ENCODE assay signal across 1 cellular context in the genomic region with DNA sequence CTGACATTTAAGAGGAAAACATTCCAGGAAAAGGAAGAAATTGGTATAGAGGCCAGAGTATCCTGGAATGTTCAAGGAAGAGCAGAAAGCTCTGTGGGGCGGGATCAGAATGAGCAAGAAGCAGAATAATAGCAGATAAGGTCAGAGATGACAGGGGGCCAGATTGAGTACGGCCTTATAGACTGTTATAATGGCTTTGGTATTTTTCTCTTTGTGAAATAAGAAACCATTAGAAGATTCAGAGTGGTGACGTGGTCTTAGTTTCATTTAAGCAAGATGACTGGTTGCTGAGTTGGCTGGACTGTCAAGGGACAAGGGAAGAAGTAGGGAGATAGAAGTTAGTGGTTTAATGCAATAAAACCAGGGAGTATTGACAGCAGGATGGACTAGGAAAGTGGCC.
TF ChIP-seq lines count a peak whose summit lies in the region.

No MANE protein-coding gene starts in this region.

TF ChIP-seq in HepG2, 621 proteins besides CTCF, POLR2A, EP300 and RAD21 (continued from another document):
- TF ChIP-seq, protein P1, sequence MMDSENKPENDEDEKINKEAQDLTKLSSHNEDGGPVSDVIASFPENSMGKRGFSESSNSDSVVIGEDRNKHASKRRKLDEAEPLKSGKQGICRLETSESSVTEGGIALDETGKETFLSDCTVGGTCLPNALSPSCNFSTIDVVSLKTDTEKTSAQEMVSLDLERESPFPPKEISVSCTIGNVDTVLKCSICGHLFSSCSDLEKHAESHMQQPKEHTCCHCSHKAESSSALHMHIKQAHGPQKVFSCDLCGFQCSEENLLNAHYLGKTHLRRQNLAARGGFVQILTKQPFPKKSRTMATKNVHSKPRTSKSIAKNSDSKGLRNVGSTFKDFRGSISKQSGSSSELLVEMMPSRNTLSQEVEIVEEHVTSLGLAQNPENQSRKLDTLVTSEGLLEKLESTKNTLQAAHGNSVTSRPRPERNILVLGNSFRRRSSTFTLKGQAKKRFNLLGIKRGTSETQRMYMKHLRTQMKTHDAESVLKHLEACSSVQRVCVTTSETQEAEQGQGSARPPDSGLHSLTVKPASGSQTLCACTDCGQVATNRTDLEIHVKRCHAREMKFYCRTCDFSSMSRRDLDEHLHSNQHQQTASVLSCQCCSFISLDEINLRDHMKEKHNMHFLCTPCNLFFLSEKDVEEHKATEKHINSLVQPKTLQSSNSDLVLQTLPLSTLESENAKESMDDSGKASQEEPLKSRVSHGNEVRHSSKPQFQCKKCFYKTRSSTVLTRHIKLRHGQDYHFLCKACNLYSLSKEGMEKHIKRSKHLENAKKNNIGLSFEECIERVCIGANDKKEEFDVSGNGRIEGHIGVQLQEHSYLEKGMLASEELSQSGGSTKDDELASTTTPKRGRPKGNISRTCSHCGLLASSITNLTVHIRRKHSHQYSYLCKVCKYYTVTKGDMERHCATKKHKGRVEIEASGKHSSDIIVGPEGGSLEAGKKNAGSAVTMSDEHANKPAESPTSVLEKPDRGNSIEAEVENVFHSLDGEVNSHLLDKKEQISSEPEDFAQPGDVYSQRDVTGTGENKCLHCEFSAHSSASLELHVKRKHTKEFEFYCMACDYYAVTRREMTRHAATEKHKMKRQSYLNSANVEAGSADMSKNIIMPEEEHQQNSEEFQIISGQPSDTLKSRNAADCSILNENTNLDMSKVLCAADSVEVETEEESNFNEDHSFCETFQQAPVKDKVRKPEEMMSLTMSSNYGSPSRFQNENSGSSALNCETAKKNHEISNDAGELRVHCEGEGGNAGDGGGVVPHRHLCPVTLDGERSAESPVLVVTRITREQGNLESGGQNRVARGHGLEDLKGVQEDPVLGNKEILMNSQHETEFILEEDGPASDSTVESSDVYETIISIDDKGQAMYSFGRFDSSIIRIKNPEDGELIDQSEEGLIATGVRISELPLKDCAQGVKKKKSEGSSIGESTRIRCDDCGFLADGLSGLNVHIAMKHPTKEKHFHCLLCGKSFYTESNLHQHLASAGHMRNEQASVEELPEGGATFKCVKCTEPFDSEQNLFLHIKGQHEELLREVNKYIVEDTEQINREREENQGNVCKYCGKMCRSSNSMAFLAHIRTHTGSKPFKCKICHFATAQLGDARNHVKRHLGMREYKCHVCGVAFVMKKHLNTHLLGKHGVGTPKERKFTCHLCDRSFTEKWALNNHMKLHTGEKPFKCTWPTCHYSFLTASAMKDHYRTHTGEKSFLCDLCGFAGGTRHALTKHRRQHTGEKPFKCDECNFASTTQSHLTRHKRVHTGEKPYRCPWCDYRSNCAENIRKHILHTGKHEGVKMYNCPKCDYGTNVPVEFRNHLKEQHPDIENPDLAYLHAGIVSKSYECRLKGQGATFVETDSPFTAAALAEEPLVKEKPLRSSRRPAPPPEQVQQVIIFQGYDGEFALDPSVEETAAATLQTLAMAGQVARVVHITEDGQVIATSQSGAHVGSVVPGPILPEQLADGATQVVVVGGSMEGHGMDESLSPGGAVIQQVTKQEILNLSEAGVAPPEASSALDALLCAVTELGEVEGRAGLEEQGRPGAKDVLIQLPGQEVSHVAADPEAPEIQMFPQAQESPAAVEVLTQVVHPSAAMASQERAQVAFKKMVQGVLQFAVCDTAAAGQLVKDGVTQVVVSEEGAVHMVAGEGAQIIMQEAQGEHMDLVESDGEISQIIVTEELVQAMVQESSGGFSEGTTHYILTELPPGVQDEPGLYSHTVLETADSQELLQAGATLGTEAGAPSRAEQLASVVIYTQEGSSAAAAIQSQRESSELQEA (CRISPR knock-in tag; IDR thresholded peaks at IDR 0.05; ENCODE audit: not compliant biosample characterization), result no peak
- TF ChIP-seq, protein P2, sequence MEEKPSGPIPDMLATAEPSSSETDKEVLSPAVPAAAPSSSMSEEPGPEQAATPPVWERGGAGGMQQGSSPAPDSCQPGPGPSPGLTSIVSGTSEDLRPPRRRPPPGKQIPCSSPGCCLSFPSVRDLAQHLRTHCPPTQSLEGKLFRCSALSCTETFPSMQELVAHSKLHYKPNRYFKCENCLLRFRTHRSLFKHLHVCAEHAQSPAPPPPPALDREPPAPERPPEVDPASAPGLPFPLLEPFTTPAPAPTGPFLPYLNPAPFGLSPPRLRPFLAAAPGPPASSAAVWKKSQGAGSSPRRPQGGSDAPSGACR (CRISPR knock-in tag; IDR thresholded peaks at IDR 0.05), result no peak
